In the genomic region with DNA sequence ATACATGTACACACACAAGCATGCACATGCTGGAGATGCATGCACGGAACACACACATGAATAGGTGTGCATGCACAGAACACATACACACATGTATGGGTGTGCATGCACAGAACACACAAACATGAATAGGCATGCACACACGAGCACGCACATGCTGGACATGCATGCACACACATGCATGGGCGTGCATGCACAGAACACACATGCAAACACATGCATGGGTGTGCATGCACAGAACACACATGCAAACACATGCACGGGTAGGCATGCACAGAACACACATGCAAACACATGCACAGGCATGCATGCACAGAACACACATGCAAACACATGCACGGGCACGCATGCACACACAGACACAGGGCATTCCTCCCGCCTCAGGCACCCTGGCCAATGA, we compare ENCODE assay signal across 15 cellular contexts.
A peak's percentile ranks its signal among the peaks of the same experiment; 100 is the strongest.
DNase-seq lines count a peak whose midpoint lies in the region; ATAC-seq, FAIRE-seq and TF ChIP-seq lines count a peak whose summit lies in the region.
"Had no signal": no experiment of that assay in that cellular context is flagged by ENCODE, and none has a peak within 500 bp of the region (broad histone marks: within the 10 kb centered on the region; RNA-seq: fewer than 3 reads in every experiment).

No MANE protein-coding gene starts in this region.

- H3K9me2 ChIP-seq in hepatocyte (replicated peaks; ENCODE audit: insufficient read depth) = no peaks in the 10 kb centered on the region

- no peak for ATAC-seq in lung (ENCODE audit: insufficient read depth, low FRiP score)

- H3K9me3 ChIP-seq in H1 (ENCODE audit: insufficient read depth in 2 of 2, low read depth in 1 of 2, low read length in 1 of 2) (peaks cover 5 to 17% of the 10 kb centered on the region in 2 experiments), lung (ENCODE audit: control insufficient read depth in 2 of 2, insufficient read depth in 1 of 2, low read length in 1 of 2) (peaks cover 0 to 13% of the 10 kb centered on the region in 2 donors), hepatocyte (ENCODE audit: low read depth) (no peaks in the 10 kb centered on the region), Caco-2 (no peaks in the 10 kb centered on the region; the same call in 1 of the 2 replicates)

- no peak for TF ChIP-seq CTCF in VCaP (conservative IDR thresholded peaks at IDR 0.05)
- no peak for TF ChIP-seq CTCF in H1 (IDR thresholded peaks at IDR 0.05; ENCODE audit: control extremely low read depth in 1 of 3, insufficient read depth in 1 of 3, low read depth in 1 of 3, low read length in 3 of 3)
- TF ChIP-seq CTCF in lung (IDR thresholded peaks at IDR 0.05; ENCODE audit: control extremely low read depth, extremely low read depth) = no peak
- no peak for TF ChIP-seq CTCF in hepatocyte (IDR thresholded peaks at IDR 0.05; ENCODE audit: poor library complexity)
- TF ChIP-seq CTCF in Caco-2 (IDR thresholded peaks at IDR 0.05; ENCODE audit: insufficient read depth in 1 of 2, low read depth in 1 of 2, low read length in 1 of 2, severe bottlenecking in 1 of 2, unreplicated experiment in 1 of 2) = no peak

- H3K23me2 ChIP-seq in H1 (ENCODE audit: low read depth, low read length) = no peaks in the 10 kb centered on the region

- CTCF ChIA-PET in H1 (lab: Charles Lee; ENCODE audit: partially characterized antibody) = no interaction called here
- CTCF ChIA-PET in Caco-2 (lab: Charles Lee) = no interaction called here

- H3K27ac ChIP-seq in VCaP (peak overlapping the region; percentile 35; the same call in 1 of the 2 replicates), H1 (ENCODE audit: low read depth, low read length) (no peak overlapping the region), lung (ENCODE audit: low read depth in 1 of 2, low read length in 1 of 2) (no peak overlapping the region), hepatocyte (no peak overlapping the region)
- H3K27ac ChIP-seq: C4-2B had no signal

- H3K36me3 Mint-ChIP-seq in activated CD4-positive, alpha-beta T cell treated with anti-CD3 and anti-CD28 coated beads, Interleukin-2, amount 10 ng/mL, durations not matched to agents 24 days and 14 days (ENCODE audit: low read depth) = no peaks in the 10 kb centered on the region
- no peaks in the 10 kb centered on the region for H3K36me3 Mint-ChIP-seq in Caco-2 (ENCODE audit: insufficient read depth, unreplicated experiment)
- H3K36me3 Mint-ChIP-seq: CD4-positive, alpha-beta memory T cell had no signal

- no peak overlapping the region for H3K56ac ChIP-seq in H1 (replicated peaks; ENCODE audit: insufficient read length, low read depth, low read length)

- POLR2A ChIA-PET in H1 (lab: Charles Lee; ENCODE audit: partially characterized antibody) = no interaction called here
- POLR2A ChIA-PET in Caco-2 (lab: Charles Lee) = no interaction called here

- H3K4me2 ChIP-seq in H1 (ENCODE audit: insufficient read depth in 1 of 2, low read depth in 2 of 2, low read length in 2 of 2) = no peak overlapping the region
- no peak overlapping the region for H3K4me2 ChIP-seq in hepatocyte

- no peak overlapping the region for H3K23ac ChIP-seq in H1 (ENCODE audit: insufficient read length)

- no peaks in the 10 kb centered on the region for H3K79me1 ChIP-seq in H1 (ENCODE audit: low read depth, low read length)

- H2BK120ac ChIP-seq in H1 (replicated peaks; ENCODE audit: low read depth, low read length) = no peak overlapping the region

- H4K8ac ChIP-seq in H1 (ENCODE audit: extremely low read depth, insufficient read depth, low read length) = no peak overlapping the region

- intact Hi-C loops in activated CD4-positive, alpha-beta T cell treated with anti-CD3 and anti-CD28 coated beads, Interleukin-2, amount 10 ng/mL, durations not matched to agents 24 days and 14 days (cut with micrococcal nuclease) = no loop called here
- intact Hi-C loops in Caco-2 (cut with micrococcal nuclease; ENCODE audit: unreplicated experiment) = no loop called here

- H3K36me3 ChIP-seq in H1 (ENCODE audit: control insufficient read depth in 2 of 4, insufficient read depth in 4 of 4, low read length in 3 of 4) = no peaks in the 10 kb centered on the region
- no peaks in the 10 kb centered on the region for H3K36me3 ChIP-seq in lung (ENCODE audit: control insufficient read depth in 2 of 2, insufficient read depth in 2 of 2, low read length in 2 of 2)
- no peaks in the 10 kb centered on the region for H3K36me3 ChIP-seq in hepatocyte (replicated peaks; ENCODE audit: insufficient read depth, low read depth)
- no peaks in the 10 kb centered on the region for H3K36me3 ChIP-seq in Caco-2 (ENCODE audit: control insufficient read depth, insufficient read depth, low read length)

- H4K91ac ChIP-seq in H1 (replicated peaks; ENCODE audit: insufficient read length, low read length) = no peak overlapping the region

- H4K5ac ChIP-seq in H1 (ENCODE audit: insufficient read length, low read depth, low read length) = no peak overlapping the region

- H2AFZ ChIP-seq in H1 (ENCODE audit: low read length) = no peak overlapping the region
- H2AFZ ChIP-seq in hepatocyte = no peak overlapping the region

- no peak overlapping the region for H3K27ac Mint-ChIP-seq in activated CD4-positive, alpha-beta T cell treated with anti-CD3 and anti-CD28 coated beads, Interleukin-2, amount 10 ng/mL, durations not matched to agents 24 days and 14 days
- H3K27ac Mint-ChIP-seq in Caco-2 (ENCODE audit: unreplicated experiment) = no peak overlapping the region
- H3K27ac Mint-ChIP-seq: CD4-positive, alpha-beta memory T cell; H9 had no signal

- H3K27me3 ChIP-seq in H1 (replicated peaks in 1 of 4; ENCODE audit: control insufficient read depth in 3 of 4, extremely low read depth in 1 of 4, insufficient read depth in 3 of 4, low read length in 3 of 4) = no peaks in the 10 kb centered on the region; a peak in 1 of 7 replicates
- no peaks in the 10 kb centered on the region for H3K27me3 ChIP-seq in lung (ENCODE audit: control insufficient read depth, insufficient read depth)
- no peaks in the 10 kb centered on the region for H3K27me3 ChIP-seq in hepatocyte
- H3K27me3 ChIP-seq in Caco-2 (replicated peaks; ENCODE audit: control insufficient read depth, insufficient read depth, low read length) = no peaks in the 10 kb centered on the region

- DNase-seq in H1 (ENCODE audit: low read depth in 1 of 2, low spot score in 2 of 2) (no peak), lung (ENCODE audit: low spot score) (peak; percentile 4), hepatocyte (ENCODE audit: low spot score) (no peak), Caco-2 (no peak)
- no peak for DNase-seq in activated CD4-positive, alpha-beta T cell treated with anti-CD3 and anti-CD28 coated beads, Interleukin-2, amount 10 ng/mL, durations not matched to agents 24 days and 14 days
- DNase-seq in activated naive CD4-positive, alpha-beta T cell treated with Interleukin-2 at 50 U/mL for 16 hours = no peak
- DNase-seq: ACHN; Calu3; CD4-positive, alpha-beta memory T cell; GF-D8; GOT3; H9 had no signal

- TF ChIP-seq POLR2A in H1 (IDR thresholded peaks at IDR 0.05; ENCODE audit: control extremely low read depth in 1 of 2, low read depth in 2 of 2, low read length in 2 of 2) = no peak

- H2BK12ac ChIP-seq in H1 (ENCODE audit: low read depth, low read length) = no peak overlapping the region

- H3K4me3 ChIP-seq in H1 (ENCODE audit: extremely low read depth in 1 of 4, insufficient read depth in 2 of 4, low read depth in 3 of 4, low read length in 4 of 4) (no peak overlapping the region), lung (no peak overlapping the region), hepatocyte (no peak overlapping the region), Caco-2 (ENCODE audit: low read depth, low read length) (no peak overlapping the region)

- H3K4ac ChIP-seq in H1 (replicated peaks; ENCODE audit: insufficient read length, low read depth, low read length) = no peak overlapping the region

- H3K4me1 ChIP-seq in H1 (replicated peaks in 1 of 4; ENCODE audit: control insufficient read depth in 3 of 4, insufficient read depth in 4 of 4, low read length in 3 of 4) (no peaks in the 10 kb centered on the region; a peak in 1 of 7 replicates), lung (ENCODE audit: control insufficient read depth in 2 of 2, insufficient read depth in 2 of 2, low read length in 2 of 2) (no peaks in the 10 kb centered on the region), hepatocyte (ENCODE audit: insufficient read depth) (no peaks in the 10 kb centered on the region), Caco-2 (no peaks in the 10 kb centered on the region)

- H2AK5ac ChIP-seq in H1 (ENCODE audit: low read depth, low read length) = no peak overlapping the region

- H3K9me3 Mint-ChIP-seq in activated CD4-positive, alpha-beta T cell treated with anti-CD3 and anti-CD28 coated beads, Interleukin-2, amount 10 ng/mL, durations not matched to agents 24 days and 14 days = peaks cover 19% of the 10 kb centered on the region
- peaks cover 22% of the 10 kb centered on the region for H3K9me3 Mint-ChIP-seq in Caco-2 (ENCODE audit: unreplicated experiment)

- H2BK15ac ChIP-seq in H1 (ENCODE audit: low read length) = no peak overlapping the region

- no TSS peak for BruUV-seq in Caco-2 (replicated peaks; lab: Mats Ljungman, UMichigan)

- H3K4me1 Mint-ChIP-seq in activated CD4-positive, alpha-beta T cell treated with anti-CD3 and anti-CD28 coated beads, Interleukin-2, amount 10 ng/mL, durations not matched to agents 24 days and 14 days = no peaks in the 10 kb centered on the region
- H3K4me1 Mint-ChIP-seq in Caco-2 (ENCODE audit: low read depth, unreplicated experiment) = no peaks in the 10 kb centered on the region
- H3K4me1 Mint-ChIP-seq: CD4-positive, alpha-beta memory T cell; H9 had no signal

- H4K20me1 ChIP-seq in H1 (replicated peaks in 1 of 2; ENCODE audit: control insufficient read depth in 1 of 2, insufficient read depth in 2 of 2, low read length in 2 of 2) (peaks cover 0 to 3% of the 10 kb centered on the region in 2 experiments), hepatocyte (ENCODE audit: insufficient read depth, poor library complexity, severe bottlenecking) (no peaks in the 10 kb centered on the region)

- no peak overlapping the region for H3K14ac ChIP-seq in H1 (ENCODE audit: insufficient read length)

- WGBS in H1 (ENCODE audit: extremely low coverage in 1 of 2, insufficient coverage in 1 of 2, insufficient read length in 1 of 2, insufficient replicate concordance in 2 of 2, low coverage in 1 of 2, low lambda C conversion rate in 2 of 2, missing lambda C conversion rate in 1 of 2), 2 experiments = 82% methylated on average over 8 of the region's 8 CpGs; no CpG with 5 or more reads in 1 of the 2 experiments
- 87 to 92% methylated on average over 8 of the region's 8 CpGs for WGBS in lung, 2 donors
- WGBS in hepatocyte (ENCODE audit: low lambda C conversion rate, missing lambda C conversion rate) = 90% methylated on average over 8 of the region's 8 CpGs

- TF ChIP-seq RAD21 in H1 (IDR thresholded peaks at IDR 0.05 in 1 of 2, conservative IDR thresholded peaks at IDR 0.05 in 1 of 2; ENCODE audit: low read depth in 2 of 2, low read length in 2 of 2) = no peak

- H3K18ac ChIP-seq in H1 (ENCODE audit: extremely low read depth, low read length) = no peak overlapping the region

- H2BK5ac ChIP-seq in H1 (ENCODE audit: low read depth, low read length) = peak overlapping the region; percentile 49; the same call in 1 of the 2 replicates

- H3K27me3 Mint-ChIP-seq in activated CD4-positive, alpha-beta T cell treated with anti-CD3 and anti-CD28 coated beads, Interleukin-2, amount 10 ng/mL, durations not matched to agents 24 days and 14 days = no peaks in the 10 kb centered on the region
- H3K27me3 Mint-ChIP-seq in Caco-2 (ENCODE audit: insufficient read depth, unreplicated experiment) = no peaks in the 10 kb centered on the region

- H3K4me3 Mint-ChIP-seq in activated CD4-positive, alpha-beta T cell treated with anti-CD3 and anti-CD28 coated beads, Interleukin-2, amount 10 ng/mL, durations not matched to agents 24 days and 14 days = no peak overlapping the region
- H3K4me3 Mint-ChIP-seq in Caco-2 (ENCODE audit: unreplicated experiment) = no peak overlapping the region
- H3K4me3 Mint-ChIP-seq: CD4-positive, alpha-beta memory T cell; H9 had no signal

- H3K79me2 ChIP-seq in H1 (ENCODE audit: control insufficient read depth in 1 of 2, insufficient read depth in 2 of 2, low read length in 2 of 2) = no peaks in the 10 kb centered on the region
- H3K79me2 ChIP-seq in hepatocyte = no peaks in the 10 kb centered on the region

- no peak for FAIRE-seq in H1 (lab: Jason Lieb, UNC)
- FAIRE-seq: A204.1 had no signal

- no peak overlapping the region for H3K9ac ChIP-seq in H1 (replicated peaks in 1 of 4; ENCODE audit: extremely low read depth in 1 of 4, low read depth in 3 of 4, low read length in 3 of 4)

- no peak overlapping the region for H2BK20ac ChIP-seq in H1 (ENCODE audit: low read length)

- TF ChIP-seq EP300 in H1 (IDR thresholded peaks at IDR 0.05; ENCODE audit: borderline replicate concordance in 1 of 2, low read depth in 2 of 2, low read length in 2 of 2) = no peak
